Comparison of ENCODE assay signal across 8 cellular contexts in genomic region chr11:693415-693831, GRCh38. TPM values are rescaled to one million over a fixed set of nuclear protein-coding genes. Genes with fewer than 3 reads are reported as not detected.
DNase-seq lines count a peak whose midpoint lies in the region; ATAC-seq and TF ChIP-seq lines count a peak whose summit lies in the region.

No MANE protein-coding gene starts in this region.

- no peaks in the 10 kb centered on the region for H3K36me3 ChIP-seq in thyroid gland
- no peaks in the 10 kb centered on the region for H3K36me3 ChIP-seq in colonic mucosa

- TF ChIP-seq POLR2A in thyroid gland (IDR thresholded peaks at IDR 0.05) = no peak

- peak overlapping the region; percentile 99; the same call in 1 of the 2 replicates for H3K27ac ChIP-seq in VCaP
- H3K27ac ChIP-seq in thyroid gland = peak overlapping the region; percentile 2 to 100 (median 98)
- H3K27ac ChIP-seq in colonic mucosa = no peak overlapping the region

- H3K27me3 ChIP-seq in thyroid gland = no peaks in the 10 kb centered on the region
- H3K27me3 ChIP-seq in colonic mucosa = no peaks in the 10 kb centered on the region

- ATAC-seq in GM21528 (IDR thresholded peaks at IDR 0.05; ENCODE audit: low FRiP score, unreplicated experiment) = no peak
- ATAC-seq in HG03442 (IDR thresholded peaks at IDR 0.05; ENCODE audit: unreplicated experiment) = no peak

- H3K9ac ChIP-seq in colonic mucosa (ENCODE audit: low read depth in 2 of 2, low read length in 2 of 2) = peak overlapping the region in 1 of 2 donors; percentile 41

- intact Hi-C loops in thyroid gland (cut with DNase I) = no loop called here
- intact Hi-C loops in colonic mucosa (cut with DNase I) = no loop called here

- no peaks in the 10 kb centered on the region for H3K9me3 ChIP-seq in thyroid gland
- H3K9me3 ChIP-seq in colonic mucosa = no peaks in the 10 kb centered on the region

- TF ChIP-seq CTCF in VCaP (conservative IDR thresholded peaks at IDR 0.05) (no peak), foreskin fibroblast (IDR thresholded peaks at IDR 0.05; ENCODE audit: low read depth, low read length) (no peak), thyroid gland (IDR thresholded peaks at IDR 0.05) (no peak), colonic mucosa (IDR thresholded peaks at IDR 0.05) (no peak)

- H3K4me3 ChIP-seq in foreskin fibroblast (ENCODE audit: low read depth in 1 of 2, low read length in 2 of 2) (peak overlapping the region; percentile 52 to 78), thyroid gland (replicated peaks in 1 of 3) (peak overlapping the region in 1 of 3 donors; percentile 42), colonic mucosa (no peak overlapping the region)

- DNase-seq in activated T-cell treated with anti-CD3 and anti-CD28 coated beads, Interleukin-2, amount 50 U/mL, for 1 hour = peak; percentile 35
- DNase-seq in activated T-cell treated with anti-CD3 and anti-CD28 coated beads for 4 hours (no peak), foreskin fibroblast (peak in 1 of 2 donors; percentile 61), thyroid gland (peak; percentile 46 to 61), colonic mucosa (no peak)

- 12 to 33% methylated on average over 8 to 11 of the region's 13 CpGs for WGBS in thyroid gland, 2 donors

- peaks cover 63 to 69% of the 10 kb centered on the region in 2 donors for H3K4me1 ChIP-seq in thyroid gland
- H3K4me1 ChIP-seq in colonic mucosa = peaks cover 19% of the 10 kb centered on the region

RNA-seq across cellular contexts. Expression of gene DEAF1, which starts 1.6 kb away (rescaled TPM):
- total RNA-seq in thyroid gland (100 to 1,000 TPM in 1 of 4 donors, 10 to 100 TPM in 3; 61.8 to 103 (median 87.6) TPM), colonic mucosa (10 to 100 TPM; 21.7 to 25.8 TPM)

RNA-seq across cellular contexts. Expression of gene TMEM80, which starts 2.2 kb away (rescaled TPM):
- total RNA-seq in thyroid gland = 100 to 1,000 TPM in 1 of 4 donors, 10 to 100 TPM in 3; 57.3 to 103 (median 67.7) TPM
- 10 to 100 TPM; 18.4 to 36.6 TPM for total RNA-seq in colonic mucosa

RNA-seq across cellular contexts. Expression of gene EPS8L2, which starts 12.6 kb away (rescaled TPM):
- total RNA-seq in thyroid gland = 100 to 1,000 TPM; 185 to 259 (median 195) TPM
- 100 to 1,000 TPM; 192 to 254 TPM for total RNA-seq in colonic mucosa

RNA-seq across cellular contexts. Expression of gene TALDO1, which starts 53.8 kb away (rescaled TPM):
- total RNA-seq in thyroid gland (100 to 1,000 TPM; 300 to 965 (median 558) TPM), colonic mucosa (100 to 1,000 TPM; 195 to 274 TPM)

RNA-seq across cellular contexts. Expression of gene DRD4, which starts 56.4 kb away (rescaled TPM):
- total RNA-seq in thyroid gland (under 1 TPM in 2 of 4 donors, not detected in 2; 0.88 to 0.89 TPM), colonic mucosa (under 1 TPM; 0.69 to 0.79 TPM)

Comparison
In these comparisons a context has a peak if more than half of its experiments do, and no peak if none do; other contexts are left out.
1. DNase-seq: peak in activated T-cell treated with anti-CD3 and anti-CD28 coated beads, Interleukin-2, amount 50 U/mL, for 1 hour (single experiment) and thyroid gland (2 of 2); none in activated T-cell treated with anti-CD3 and anti-CD28 coated beads for 4 hours (single experiment) and colonic mucosa (single experiment).